1 cellular context compared by ENCODE assay signal in genomic region chr16:66418165-66418962, GRCh38.
TF ChIP-seq lines count a peak whose summit lies in the region.

No MANE protein-coding gene starts in this region.

TF ChIP-seq in GM12878, 131 proteins besides CTCF, POLR2A, EP300 and RAD21:
- TF ChIP-seq BMI1 (IDR thresholded peaks at IDR 0.05; ENCODE audit: borderline replicate concordance) = no peak
- no peak for TF ChIP-seq E2F4 (IDR thresholded peaks at IDR 0.05; ENCODE audit: low read depth, low read length)
- TF ChIP-seq SMAD5 (IDR thresholded peaks at IDR 0.05; ENCODE audit: low read depth) = no peak
- TF ChIP-seq SREBF1 (IDR thresholded peaks at IDR 0.05; ENCODE audit: low read length) = no peak
- TF ChIP-seq FOXK2 (IDR thresholded peaks at IDR 0.05) = no peak
- no peak for TF ChIP-seq BACH1 (IDR thresholded peaks at IDR 0.05; ENCODE audit: borderline replicate concordance)
- no peak for TF ChIP-seq MYB (IDR thresholded peaks at IDR 0.05; ENCODE audit: borderline replicate concordance, low read depth, low read length)
- TF ChIP-seq, protein P1, sequence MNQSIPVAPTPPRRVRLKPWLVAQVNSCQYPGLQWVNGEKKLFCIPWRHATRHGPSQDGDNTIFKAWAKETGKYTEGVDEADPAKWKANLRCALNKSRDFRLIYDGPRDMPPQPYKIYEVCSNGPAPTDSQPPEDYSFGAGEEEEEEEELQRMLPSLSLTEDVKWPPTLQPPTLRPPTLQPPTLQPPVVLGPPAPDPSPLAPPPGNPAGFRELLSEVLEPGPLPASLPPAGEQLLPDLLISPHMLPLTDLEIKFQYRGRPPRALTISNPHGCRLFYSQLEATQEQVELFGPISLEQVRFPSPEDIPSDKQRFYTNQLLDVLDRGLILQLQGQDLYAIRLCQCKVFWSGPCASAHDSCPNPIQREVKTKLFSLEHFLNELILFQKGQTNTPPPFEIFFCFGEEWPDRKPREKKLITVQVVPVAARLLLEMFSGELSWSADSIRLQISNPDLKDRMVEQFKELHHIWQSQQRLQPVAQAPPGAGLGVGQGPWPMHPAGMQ (IDR thresholded peaks at IDR 0.05; ENCODE audit: borderline replicate concordance) = no peak
- TF ChIP-seq SKIL (IDR thresholded peaks at IDR 0.05; ENCODE audit: low read depth, poor library complexity, severe bottlenecking) = no peak
- TF ChIP-seq MEF2B (IDR thresholded peaks at IDR 0.05; ENCODE audit: partially characterized antibody, poor library complexity, severe bottlenecking) = no peak
- TF ChIP-seq KDM1A (IDR thresholded peaks at IDR 0.05; ENCODE audit: borderline replicate concordance) = no peak
- no peak for TF ChIP-seq PKNOX1 (IDR thresholded peaks at IDR 0.05)
